13 cellular contexts compared by ENCODE assay signal in genomic region chr12:95996034-95996658, GRCh38. TPM values are rescaled to one million over a fixed set of nuclear protein-coding genes. Genes with fewer than 3 reads are reported as not detected.
DNase-seq lines count a peak whose midpoint lies in the region; FAIRE-seq and TF ChIP-seq lines count a peak whose summit lies in the region.
"Had no signal": no experiment of that assay in that cellular context is flagged by ENCODE, and none has a peak within 500 bp of the region (broad histone marks: within the 10 kb centered on the region; RNA-seq: fewer than 3 reads in every experiment).

HAL (minus strand) TSS chr12:95996344; CDS start chr12:95995910, 434 bp downstream.

- H2BK15ac ChIP-seq in H1 (ENCODE audit: low read length), result no peak within 1 kb of the TSS

- no peak within 1 kb of the TSS for H2AFZ ChIP-seq in H1 (ENCODE audit: low read length)

- no peak within 1 kb of the TSS for H4K91ac ChIP-seq in H1 (replicated peaks; ENCODE audit: insufficient read length, low read length)

- H3K4me1 ChIP-seq in H1 (replicated peaks in 1 of 4; ENCODE audit: control insufficient read depth in 3 of 4, insufficient read depth in 4 of 4, low read length in 3 of 4), result peaks cover 0 to 3% (median 0%) of the 10 kb centered on the region in 4 experiments; a peak in 1 of 7 replicates
- H3K4me1 ChIP-seq in mononuclear cell (ENCODE audit: insufficient read depth, low read length), result peaks cover 51% of the 10 kb centered on the region

- H3K4ac ChIP-seq in H1 (replicated peaks; ENCODE audit: insufficient read length, low read depth, low read length), result no peak within 1 kb of the TSS

- intact Hi-C loops in dorsolateral prefrontal cortex (cut with DNase I), result loop anchor here in 1 of 2 donors (10.0 kb wide), 1 partner anchor 81 kb away; no protein-coding TSS in a partner anchor

- H3K9ac ChIP-seq in H1 (replicated peaks in 1 of 4; ENCODE audit: extremely low read depth in 1 of 4, low read depth in 3 of 4, low read length in 3 of 4), result no peak within 1 kb of the TSS

- H2BK5ac ChIP-seq in H1 (ENCODE audit: low read depth, low read length), result no peak within 1 kb of the TSS

- H3K9me3 ChIP-seq in H1 (ENCODE audit: insufficient read depth in 2 of 2, low read depth in 1 of 2, low read length in 1 of 2) (no peaks in the 10 kb centered on the region), mononuclear cell (ENCODE audit: low read depth, low read length) (no peaks in the 10 kb centered on the region)

- H3K27ac ChIP-seq in H1 (ENCODE audit: low read depth, low read length) (no peak within 1 kb of the TSS), dorsolateral prefrontal cortex (no peak within 1 kb of the TSS)

- H3K79me1 ChIP-seq in H1 (ENCODE audit: low read depth, low read length), result no peaks in the 10 kb centered on the region

- H3K4me3 ChIP-seq in H1 (ENCODE audit: extremely low read depth in 1 of 4, insufficient read depth in 2 of 4, low read depth in 3 of 4, low read length in 4 of 4), result no peak within 1 kb of the TSS
- peak within 1 kb of the TSS; percentile 36 for H3K4me3 ChIP-seq in mononuclear cell (ENCODE audit: low read length)
- no peak within 1 kb of the TSS for H3K4me3 ChIP-seq in dorsolateral prefrontal cortex

- no peak within 1 kb of the TSS for H2AK5ac ChIP-seq in H1 (ENCODE audit: low read depth, low read length)

- H3K36me3 ChIP-seq in H1 (ENCODE audit: control insufficient read depth in 2 of 4, insufficient read depth in 4 of 4, low read length in 3 of 4), result peaks cover 0 to 11% (median 1%) of the 10 kb centered on the region in 4 experiments; a peak in 2 of 8 replicates

- H3K18ac ChIP-seq in H1 (ENCODE audit: extremely low read depth, low read length), result no peak within 1 kb of the TSS

- H3K79me2 ChIP-seq in H1 (ENCODE audit: control insufficient read depth in 1 of 2, insufficient read depth in 2 of 2, low read length in 2 of 2), result no peaks in the 10 kb centered on the region

- no peak for TF ChIP-seq POLR2A in H1 (IDR thresholded peaks at IDR 0.05; ENCODE audit: control extremely low read depth in 1 of 2, low read depth in 2 of 2, low read length in 2 of 2)

- CTCF ChIA-PET in H1 (lab: Charles Lee; ENCODE audit: partially characterized antibody), result interaction anchor here (0.6 to 8.7 kb wide), 7 partner anchors 19 to 353 kb away, joined by 3 to 149 read pairs (median 3); partner anchors contain the start of gene CCDC38

- TF ChIP-seq CTCF in H1 (IDR thresholded peaks at IDR 0.05; ENCODE audit: control extremely low read depth in 1 of 3, insufficient read depth in 1 of 3, low read depth in 1 of 3, low read length in 3 of 3), result no peak
- TF ChIP-seq CTCF in dorsolateral prefrontal cortex (IDR thresholded peaks at IDR 0.05 in 54 of 56, conservative IDR thresholded peaks at IDR 0.05 in 2 of 56; ENCODE audit: low read depth in 1 of 56, partially characterized antibody in 56 of 56), result no peak

- H2BK120ac ChIP-seq in H1 (replicated peaks; ENCODE audit: low read depth, low read length), result no peak within 1 kb of the TSS

- 87% methylated on average over 7 of the region's 7 CpGs; no CpG with 5 or more reads in 1 of the 2 experiments for WGBS in H1 (ENCODE audit: extremely low coverage in 1 of 2, insufficient coverage in 1 of 2, insufficient read length in 1 of 2, insufficient replicate concordance in 2 of 2, low coverage in 1 of 2, low lambda C conversion rate in 2 of 2, missing lambda C conversion rate in 1 of 2), 2 experiments

- H3K27me3 ChIP-seq in H1 (replicated peaks in 1 of 4; ENCODE audit: control insufficient read depth in 3 of 4, extremely low read depth in 1 of 4, insufficient read depth in 3 of 4, low read length in 3 of 4) (no peaks in the 10 kb centered on the region), mononuclear cell (ENCODE audit: insufficient read depth, low read length) (no peaks in the 10 kb centered on the region), dorsolateral prefrontal cortex (peaks cover 0 to 7% (median 0%) of the 10 kb centered on the region in 45 donors)

- H3K14ac ChIP-seq in H1 (ENCODE audit: insufficient read length), result no peak within 1 kb of the TSS

- no peak within 1 kb of the TSS for H3K23ac ChIP-seq in H1 (ENCODE audit: insufficient read length)

- no peak for TF ChIP-seq EP300 in H1 (IDR thresholded peaks at IDR 0.05; ENCODE audit: borderline replicate concordance in 1 of 2, low read depth in 2 of 2, low read length in 2 of 2)

- H3K56ac ChIP-seq in H1 (replicated peaks; ENCODE audit: insufficient read length, low read depth, low read length), result no peak within 1 kb of the TSS

- DNase-seq in Ammon's horn (ENCODE audit: low spot score) (peak; percentile 33), NCI-H460 (ENCODE audit: extremely low read depth, low read depth) (peak; percentile 61), H1 (ENCODE audit: low read depth in 1 of 2, low spot score in 2 of 2) (no peak), dorsolateral prefrontal cortex (no peak), pons (ENCODE audit: low spot score) (no peak), kidney glomerular epithelial cell (lab: John Stamatoyannopoulos, UW) (no peak)
- no peak for DNase-seq in activated CD8-positive, alpha-beta memory T cell treated with anti-CD3 and anti-CD28 coated beads, Interleukin-2, amount 50 U/mL, for 48 hours
- DNase-seq: activated CD4-positive, alpha-beta T cell treated with anti-CD3 and anti-CD28 coated beads, Interleukin-2, amount 50 U/mL, for 1 hour; EL; NCI-H187 treated with DMSO at 0.1 percent for 48 hours had no signal

- H2BK12ac ChIP-seq in H1 (ENCODE audit: low read depth, low read length), result no peak within 1 kb of the TSS

- no peaks in the 10 kb centered on the region for H4K20me1 ChIP-seq in H1 (replicated peaks in 1 of 2; ENCODE audit: control insufficient read depth in 1 of 2, insufficient read depth in 2 of 2, low read length in 2 of 2)

- H4K5ac ChIP-seq in H1 (ENCODE audit: insufficient read length, low read depth, low read length), result no peak within 1 kb of the TSS

- POLR2A ChIA-PET in H1 (lab: Charles Lee; ENCODE audit: partially characterized antibody), result interaction anchor here (1.1 kb wide), 1 partner anchor 19 kb away, joined by 3 read pairs; no protein-coding TSS in a partner anchor

- no peaks in the 10 kb centered on the region for H3K23me2 ChIP-seq in H1 (ENCODE audit: low read depth, low read length)

- no peak for FAIRE-seq in H1 (lab: Jason Lieb, UNC)
- FAIRE-seq: islet of Langerhans had no signal

- TF ChIP-seq RAD21 in H1 (IDR thresholded peaks at IDR 0.05 in 1 of 2, conservative IDR thresholded peaks at IDR 0.05 in 1 of 2; ENCODE audit: low read depth in 2 of 2, low read length in 2 of 2), result no peak

- H4K8ac ChIP-seq in H1 (ENCODE audit: extremely low read depth, insufficient read depth, low read length), result peak within 1 kb of the TSS; percentile 65

- H2BK20ac ChIP-seq in H1 (ENCODE audit: low read length), result no peak within 1 kb of the TSS

- no peak within 1 kb of the TSS for H3K4me2 ChIP-seq in H1 (ENCODE audit: insufficient read depth in 1 of 2, low read depth in 2 of 2, low read length in 2 of 2)

TF ChIP-seq in H1, 55 proteins besides CTCF, POLR2A, EP300 and RAD21 (continues in another document):
- TF ChIP-seq ASH2L (IDR thresholded peaks at IDR 0.05; ENCODE audit: low read length) (no peak), SP1 (IDR thresholded peaks at IDR 0.05; ENCODE audit: low read depth, low read length) (no peak), SP4 (IDR thresholded peaks at IDR 0.05; ENCODE audit: low read length) (no peak), BACH1 (IDR thresholded peaks at IDR 0.05; ENCODE audit: low read length) (no peak), KDM5A (IDR thresholded peaks at IDR 0.05; ENCODE audit: low read length) (no peak), TBP (IDR thresholded peaks at IDR 0.05; ENCODE audit: low read depth, low read length) (no peak), EZH2 (IDR thresholded peaks at IDR 0.05; ENCODE audit: low read depth, low read length, severe bottlenecking) (no peak), ATF3 (IDR thresholded peaks at IDR 0.05; ENCODE audit: insufficient read depth, low read depth, low read length) (no peak), CREB1 (IDR thresholded peaks at IDR 0.05) (no peak)
- TF ChIP-seq, protein P1, sequence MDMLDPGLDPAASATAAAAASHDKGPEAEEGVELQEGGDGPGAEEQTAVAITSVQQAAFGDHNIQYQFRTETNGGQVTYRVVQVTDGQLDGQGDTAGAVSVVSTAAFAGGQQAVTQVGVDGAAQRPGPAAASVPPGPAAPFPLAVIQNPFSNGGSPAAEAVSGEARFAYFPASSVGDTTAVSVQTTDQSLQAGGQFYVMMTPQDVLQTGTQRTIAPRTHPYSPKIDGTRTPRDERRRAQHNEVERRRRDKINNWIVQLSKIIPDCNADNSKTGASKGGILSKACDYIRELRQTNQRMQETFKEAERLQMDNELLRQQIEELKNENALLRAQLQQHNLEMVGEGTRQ (IDR thresholded peaks at IDR 0.05; ENCODE audit: low read length), result no peak
- TF ChIP-seq, protein P2, sequence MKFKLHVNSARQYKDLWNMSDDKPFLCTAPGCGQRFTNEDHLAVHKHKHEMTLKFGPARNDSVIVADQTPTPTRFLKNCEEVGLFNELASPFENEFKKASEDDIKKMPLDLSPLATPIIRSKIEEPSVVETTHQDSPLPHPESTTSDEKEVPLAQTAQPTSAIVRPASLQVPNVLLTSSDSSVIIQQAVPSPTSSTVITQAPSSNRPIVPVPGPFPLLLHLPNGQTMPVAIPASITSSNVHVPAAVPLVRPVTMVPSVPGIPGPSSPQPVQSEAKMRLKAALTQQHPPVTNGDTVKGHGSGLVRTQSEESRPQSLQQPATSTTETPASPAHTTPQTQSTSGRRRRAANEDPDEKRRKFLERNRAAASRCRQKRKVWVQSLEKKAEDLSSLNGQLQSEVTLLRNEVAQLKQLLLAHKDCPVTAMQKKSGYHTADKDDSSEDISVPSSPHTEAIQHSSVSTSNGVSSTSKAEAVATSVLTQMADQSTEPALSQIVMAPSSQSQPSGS (IDR thresholded peaks at IDR 0.05; ENCODE audit: low read length), result no peak

RNA-seq across cellular contexts. Expression of gene HAL, which starts in this region (rescaled TPM):
- 2.9 and 4.3 TPM in 2 replicates for total RNA-seq in NCI-H460 (2014; rRNA removed; shearing (Covaris generic))
- 0.97 and 1.5 TPM in 2 replicates for polyA plus RNA-seq in NCI-H460 (2014; cell fraction: nucleus; rRNA removed)
- 0.17 and 0.44 TPM in 2 replicates for total RNA-seq in H1 (2021; fragmentation: NEBNext Ultra II Directional; extraction: Animal tissue kit (Norgen Biotek cat#: 25700))
- polyA plus RNA-seq in H1 (2011; rRNA removed), result 0.08 and 0.12 TPM in 2 replicates
- polyA plus RNA-seq in H1 (2011; cell fraction: cytosol; rRNA removed), result 0.40 TPM
- polyA plus RNA-seq in H1 (2011; cell fraction: nucleus; rRNA removed), result 1.2 TPM
- polyA plus RNA-seq in H1 (2012, experiment 1 of 2), result 0.09 to 0.44 TPM (median 0.18 TPM) in 4 replicates
- polyA plus RNA-seq in H1 (2012, experiment 2 of 2), result 0.13 TPM
- 0.16 TPM for polyA plus RNA-seq in H1 (2013, experiment 1 of 2)
- polyA plus RNA-seq in H1 (2013, experiment 2 of 2), result 0.20 TPM
- polyA minus RNA-seq in H1 (2011; rRNA and poly(A)+ RNA removed), result 0.15 and 0.73 TPM in 2 replicates
- polyA minus RNA-seq in H1 (2011; cell fraction: cytosol; rRNA and poly(A)+ RNA removed), result not detected
- 1.1 TPM for polyA minus RNA-seq in H1 (2011; cell fraction: nucleus; rRNA and poly(A)+ RNA removed)
- 2.1 TPM for total RNA-seq in mononuclear cell
- 1 to 10 TPM in 11 of 120 experiments, under 1 TPM in 32, not detected in 77; 0.11 to 2.7 (median 0.59) TPM for total RNA-seq in dorsolateral prefrontal cortex
- polyA plus RNA-seq: neural cell had no signal

Comparison
In these comparisons a context has a peak if more than half of its experiments do, and no peak if none do; other contexts are left out.
1. DNase-seq: peak in Ammon's horn (single experiment) and NCI-H460 (single experiment); none in H1 (0 of 2), activated CD8-positive, alpha-beta memory T cell treated with anti-CD3 and anti-CD28 coated beads, Interleukin-2, amount 50 U/mL, for 48 hours (single experiment), dorsolateral prefrontal cortex (0 of 10), pons (single experiment) and kidney glomerular epithelial cell (single experiment).